In the genomic region with DNA sequence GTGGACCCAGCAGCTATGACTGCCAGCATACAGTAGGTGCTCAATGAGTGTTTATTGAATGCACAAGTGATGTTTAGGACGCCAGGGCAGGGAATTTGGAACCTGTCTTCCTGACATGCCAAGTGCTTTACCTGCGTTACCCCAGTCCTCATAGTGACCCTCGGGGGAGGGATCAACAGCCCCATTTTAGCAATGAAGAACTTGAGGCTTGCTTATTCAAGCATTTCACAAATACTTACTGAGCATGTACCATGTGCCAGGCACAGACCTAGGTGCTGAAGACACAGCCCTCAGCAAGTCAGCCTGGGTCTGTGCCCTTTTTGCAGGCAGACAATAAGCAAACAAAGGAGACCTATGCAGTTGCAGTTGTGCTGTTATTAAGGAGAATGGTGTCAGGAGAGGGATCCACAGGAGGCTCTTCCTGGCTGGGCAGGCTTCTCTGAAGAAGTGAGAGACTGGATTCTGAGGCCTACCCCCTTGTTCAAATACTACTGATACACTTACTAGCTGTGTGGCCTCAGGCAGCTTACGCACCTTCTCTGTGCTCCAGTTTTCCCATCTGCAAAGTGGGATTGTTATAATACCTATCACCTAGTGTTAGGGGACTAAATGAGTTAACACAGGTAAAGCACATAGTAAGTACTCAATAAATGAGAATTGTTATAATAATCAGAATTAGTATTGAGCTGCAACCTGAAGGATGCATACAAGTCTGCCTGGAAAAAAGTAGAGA, we compare ENCODE assay signal across 20 cellular contexts. TPM values are rescaled to one million over a fixed set of nuclear protein-coding genes. Genes with fewer than 3 reads are reported as not detected.
DNase-seq lines count a peak whose midpoint lies in the region; ATAC-seq, FAIRE-seq and TF ChIP-seq lines count a peak whose summit lies in the region.
"Had no signal": no experiment of that assay in that cellular context is flagged by ENCODE, and none has a peak within 500 bp of the region (broad histone marks: within the 10 kb centered on the region; RNA-seq: fewer than 3 reads in every experiment).

No MANE protein-coding gene starts in this region.

- no peak overlapping the region for H2AFZ ChIP-seq in H9 (ENCODE audit: low read length)
- peak overlapping the region; percentile 0; the same call in 1 of the 2 replicates for H2AFZ ChIP-seq in H1 (ENCODE audit: low read length)

- no peak overlapping the region for H3T11ph ChIP-seq in H9 (ENCODE audit: low read length)

- no peaks in the 10 kb centered on the region for H3K36me3 ChIP-seq in H1 (ENCODE audit: control insufficient read depth in 2 of 4, insufficient read depth in 4 of 4, low read length in 3 of 4)

- no peak overlapping the region for H3K18ac ChIP-seq in H9 (ENCODE audit: insufficient read length, low read depth, low read length)
- H3K18ac ChIP-seq in H1 (ENCODE audit: extremely low read depth, low read length) = no peak overlapping the region

- H3K36me3 Mint-ChIP-seq in H9 (ENCODE audit: insufficient read depth in 1 of 3, low read depth in 3 of 3) = no peaks in the 10 kb centered on the region; a peak in 1 of 7 replicates
- H3K36me3 Mint-ChIP-seq in activated T-helper 1 cell treated with anti-CD3 and anti-CD28 coated beads, Interleukin-12 subunit alpha, Interleukin-12 subunit beta, Interleukin-2, Interleukin-4 antibody, amounts not matched to agents 30 ng/mL and 10 ng/mL and 1 ng/mL, durations not matched to agents 14 hours and 24 hours and 36 hours (ENCODE audit: low read depth) = no peaks in the 10 kb centered on the region

- H3K4me3 Mint-ChIP-seq in H9 = no peak overlapping the region; a peak in 1 of 5 replicates
- no peak overlapping the region for H3K4me3 Mint-ChIP-seq in activated T-helper 1 cell treated with anti-CD3 and anti-CD28 coated beads, Interleukin-12 subunit alpha, Interleukin-12 subunit beta, Interleukin-2, Interleukin-4 antibody, amounts not matched to agents 30 ng/mL and 10 ng/mL and 1 ng/mL, durations not matched to agents 14 hours and 24 hours and 36 hours
- H3K4me3 Mint-ChIP-seq: CD4-positive, alpha-beta T cell; HFFc6 had no signal

- CTCF ChIA-PET in H1 (lab: Charles Lee; ENCODE audit: partially characterized antibody) = interaction anchor here (0.7 to 3.2 kb wide), 7 partner anchors 24 to 87 kb away, joined by 3 to 18 read pairs (median 4); no protein-coding TSS in a partner anchor

- H3K27me3 ChIP-seq in H9 (ENCODE audit: insufficient read depth, low read length) (no peaks in the 10 kb centered on the region), H1 (replicated peaks in 1 of 4; ENCODE audit: control insufficient read depth in 3 of 4, extremely low read depth in 1 of 4, insufficient read depth in 3 of 4, low read length in 3 of 4) (peaks cover 0 to 2% (median 0%) of the 10 kb centered on the region in 4 experiments; a peak in 1 of 7 replicates)

- H4K5ac ChIP-seq in H9 (ENCODE audit: insufficient read length, low read depth, low read length) (no peak overlapping the region), H1 (ENCODE audit: insufficient read length, low read depth, low read length) (no peak overlapping the region)

- no peak overlapping the region for H3K9ac ChIP-seq in H9 (ENCODE audit: extremely low read depth, insufficient read length, low read length)
- H3K9ac ChIP-seq in H1 (replicated peaks in 1 of 4; ENCODE audit: extremely low read depth in 1 of 4, low read depth in 3 of 4, low read length in 3 of 4) = no peak overlapping the region

- no peak overlapping the region for H2AK5ac ChIP-seq in H9 (ENCODE audit: insufficient read length, low read length)
- H2AK5ac ChIP-seq in H1 (ENCODE audit: low read depth, low read length) = no peak overlapping the region

- H4K8ac ChIP-seq in H9 (replicated peaks; ENCODE audit: insufficient read length, low read depth, low read length) (no peak overlapping the region), H1 (ENCODE audit: extremely low read depth, insufficient read depth, low read length) (no peak overlapping the region)

- TF ChIP-seq RAD21 in H1 (IDR thresholded peaks at IDR 0.05 in 1 of 2, conservative IDR thresholded peaks at IDR 0.05 in 1 of 2; ENCODE audit: low read depth in 2 of 2, low read length in 2 of 2) = no peak

- 0 out of 2 replicates have a peak, but pooled peaks cover 3% of the 10 kb centered on the region for H3K27me3 Mint-ChIP-seq in H9 (ENCODE audit: low read depth)
- H3K27me3 Mint-ChIP-seq in activated T-helper 1 cell treated with anti-CD3 and anti-CD28 coated beads, Interleukin-12 subunit alpha, Interleukin-12 subunit beta, Interleukin-2, Interleukin-4 antibody, amounts not matched to agents 30 ng/mL and 10 ng/mL and 1 ng/mL, durations not matched to agents 14 hours and 24 hours and 36 hours (ENCODE audit: insufficient read depth) = no peaks in the 10 kb centered on the region
- H3K27me3 Mint-ChIP-seq: CD4-positive, alpha-beta T cell had no signal

- POLR2A ChIA-PET in H1 (lab: Charles Lee; ENCODE audit: partially characterized antibody) = interaction anchor here (0.8 to 2.0 kb wide), 2 partner anchors 10 to 11 kb away, joined by 4 to 9 read pairs; no protein-coding TSS in a partner anchor

- H3K79me1 ChIP-seq in H9 (ENCODE audit: insufficient read depth, low read depth, low read length, poor library complexity, severe bottlenecking) (no peaks in the 10 kb centered on the region), H1 (ENCODE audit: low read depth, low read length) (no peaks in the 10 kb centered on the region)

- H2BK120ac ChIP-seq in H9 (ENCODE audit: low read depth, low read length, poor library complexity, severe bottlenecking) (no peak overlapping the region), H1 (replicated peaks; ENCODE audit: low read depth, low read length) (no peak overlapping the region)

- ATAC-seq in GM18868 (IDR thresholded peaks at IDR 0.05; ENCODE audit: unreplicated experiment) (no peak), GM19467 (IDR thresholded peaks at IDR 0.05; ENCODE audit: unreplicated experiment) (no peak), GM18517 (IDR thresholded peaks at IDR 0.05; ENCODE audit: unreplicated experiment) (no peak)
- ATAC-seq: HCT116 had no signal

- intact Hi-C loops in activated T-helper 1 cell treated with anti-CD3 and anti-CD28 coated beads, Interleukin-12 subunit alpha, Interleukin-12 subunit beta, Interleukin-2, Interleukin-4 antibody, amounts not matched to agents 30 ng/mL and 10 ng/mL and 1 ng/mL, durations not matched to agents 14 hours and 24 hours and 36 hours (cut with micrococcal nuclease) = no loop called here

- no peaks in the 10 kb centered on the region; a peak in 1 of 5 replicates for H3K9me3 Mint-ChIP-seq in H9
- H3K9me3 Mint-ChIP-seq in activated T-helper 1 cell treated with anti-CD3 and anti-CD28 coated beads, Interleukin-12 subunit alpha, Interleukin-12 subunit beta, Interleukin-2, Interleukin-4 antibody, amounts not matched to agents 30 ng/mL and 10 ng/mL and 1 ng/mL, durations not matched to agents 14 hours and 24 hours and 36 hours = no peaks in the 10 kb centered on the region
- H3K9me3 Mint-ChIP-seq: CD4-positive, alpha-beta T cell; HFFc6 had no signal

- peak overlapping the region; percentile 74 to 97 (median 94); a peak in 4 of 7 replicates for H3K27ac Mint-ChIP-seq in H9
- H3K27ac Mint-ChIP-seq in activated T-helper 1 cell treated with anti-CD3 and anti-CD28 coated beads, Interleukin-12 subunit alpha, Interleukin-12 subunit beta, Interleukin-2, Interleukin-4 antibody, amounts not matched to agents 30 ng/mL and 10 ng/mL and 1 ng/mL, durations not matched to agents 14 hours and 24 hours and 36 hours = no peak overlapping the region
- H3K27ac Mint-ChIP-seq: CD4-positive, alpha-beta T cell; HFFc6 had no signal

- no peak for TF ChIP-seq POLR2A in H1 (IDR thresholded peaks at IDR 0.05; ENCODE audit: control extremely low read depth in 1 of 2, low read depth in 2 of 2, low read length in 2 of 2)

- FAIRE-seq in H1 (lab: Jason Lieb, UNC) = no peak
- FAIRE-seq: A204.1, D721Med, G401.6, GM12891, H54 had no signal

- H3K79me2 ChIP-seq in H9 (ENCODE audit: insufficient read depth, low read length) = no peaks in the 10 kb centered on the region
- H3K79me2 ChIP-seq in H1 (ENCODE audit: control insufficient read depth in 1 of 2, insufficient read depth in 2 of 2, low read length in 2 of 2) = no peaks in the 10 kb centered on the region

- DNase-seq in H9 (no peak), NCI-H69 (lab: John Stamatoyannopoulos, UW) (peak; percentile 64), H1 (ENCODE audit: low read depth in 1 of 2, low spot score in 2 of 2) (no peak), mesenteric fat pad (ENCODE audit: low spot score) (peak; percentile 62)
- no peak for DNase-seq in activated T-helper 1 cell treated with anti-CD3 and anti-CD28 coated beads, Interleukin-12 subunit alpha, Interleukin-12 subunit beta, Interleukin-2, Interleukin-4 antibody, amounts not matched to agents 30 ng/mL and 10 ng/mL and 1 ng/mL, durations not matched to agents 14 hours and 24 hours and 36 hours (ENCODE audit: low spot score)
- DNase-seq: ACHN; AML-193; CD4-positive, alpha-beta T cell; HFFc6 had no signal

- H3K23me2 ChIP-seq in H9 (ENCODE audit: insufficient read length, low read depth, low read length, poor library complexity, severe bottlenecking) (no peaks in the 10 kb centered on the region), H1 (ENCODE audit: low read depth, low read length) (peaks cover 2% of the 10 kb centered on the region; the same call in 1 of the 2 replicates)

- H3K4me2 ChIP-seq in H9 (ENCODE audit: insufficient read depth, insufficient read length, low read length) (no peak overlapping the region), H1 (ENCODE audit: insufficient read depth in 1 of 2, low read depth in 2 of 2, low read length in 2 of 2) (no peak overlapping the region; a peak in 1 of 4 replicates)

- H2BK15ac ChIP-seq in H9 (ENCODE audit: low read depth, low read length) (no peak overlapping the region), H1 (ENCODE audit: low read length) (peak overlapping the region; percentile 14; the same call in 1 of the 2 replicates)

- no peak overlapping the region for H2BK5ac ChIP-seq in H9 (ENCODE audit: insufficient read length, low read length)
- no peak overlapping the region for H2BK5ac ChIP-seq in H1 (ENCODE audit: low read depth, low read length)

- H3K56ac ChIP-seq in H9 (ENCODE audit: insufficient read length, low read depth, low read length) (no peak overlapping the region), H1 (replicated peaks; ENCODE audit: insufficient read length, low read depth, low read length) (no peak overlapping the region)

- H4K91ac ChIP-seq in H9 (ENCODE audit: insufficient read length, low read depth, low read length) (no peak overlapping the region), H1 (replicated peaks; ENCODE audit: insufficient read length, low read length) (peak overlapping the region; percentile 20)

- H3K4me3 ChIP-seq in H1 (ENCODE audit: extremely low read depth in 1 of 4, insufficient read depth in 2 of 4, low read depth in 3 of 4, low read length in 4 of 4) = no peak overlapping the region

- no peaks in the 10 kb centered on the region for H3K9me3 ChIP-seq in H9 (ENCODE audit: control insufficient read depth, low read depth, low read length)
- no peaks in the 10 kb centered on the region for H3K9me3 ChIP-seq in H1 (ENCODE audit: insufficient read depth in 2 of 2, low read depth in 1 of 2, low read length in 1 of 2)
- H3K9me3 ChIP-seq: Caco-2 had no signal

- H3K14ac ChIP-seq in H9 (ENCODE audit: insufficient read depth, low read length) = no peak overlapping the region
- H3K14ac ChIP-seq in H1 (ENCODE audit: insufficient read length) = no peak overlapping the region

- H3K23ac ChIP-seq in H9 (ENCODE audit: insufficient read length, low read depth, low read length) (no peak overlapping the region), H1 (ENCODE audit: insufficient read length) (no peak overlapping the region)

- no peak overlapping the region for H3K27ac ChIP-seq in H9 (ENCODE audit: insufficient read length, low read depth, low read length)
- H3K27ac ChIP-seq in H1 (ENCODE audit: low read depth, low read length) = no peak overlapping the region
- H3K27ac ChIP-seq: C4-2B had no signal

- no peaks in the 10 kb centered on the region for H4K20me1 ChIP-seq in H9 (ENCODE audit: control insufficient read depth, insufficient read depth, insufficient read length)
- H4K20me1 ChIP-seq in H1 (replicated peaks in 1 of 2; ENCODE audit: control insufficient read depth in 1 of 2, insufficient read depth in 2 of 2, low read length in 2 of 2) = no peaks in the 10 kb centered on the region

- H2BK20ac ChIP-seq in H9 (ENCODE audit: low read depth, low read length, poor library complexity, severe bottlenecking) (no peak overlapping the region), H1 (ENCODE audit: low read length) (no peak overlapping the region)

- H3K4me1 ChIP-seq in H9 (ENCODE audit: insufficient read depth, low read length) = no peaks in the 10 kb centered on the region; the same call in 1 of the 2 replicates
- peaks cover 15 to 37% (median 29%) of the 10 kb centered on the region in 4 experiments for H3K4me1 ChIP-seq in H1 (replicated peaks in 1 of 4; ENCODE audit: control insufficient read depth in 3 of 4, insufficient read depth in 4 of 4, low read length in 3 of 4)
- H3K4me1 ChIP-seq: Caco-2 had no signal

- TF ChIP-seq EP300 in H1 (IDR thresholded peaks at IDR 0.05; ENCODE audit: borderline replicate concordance in 1 of 2, low read depth in 2 of 2, low read length in 2 of 2) = no peak

- WGBS in H9 (ENCODE audit: extremely low coverage, insufficient read length, low lambda C conversion rate) = no CpG with 5 or more reads among the region's 4 CpGs
- WGBS in H1 (ENCODE audit: extremely low coverage in 1 of 2, insufficient coverage in 1 of 2, insufficient read length in 1 of 2, insufficient replicate concordance in 2 of 2, low coverage in 1 of 2, low lambda C conversion rate in 2 of 2, missing lambda C conversion rate in 1 of 2), 2 experiments = 80% methylated on average over 4 of the region's 4 CpGs; no CpG with 5 or more reads in 1 of the 2 experiments

- TF ChIP-seq CTCF in H9 (conservative IDR thresholded peaks at IDR 0.05) (no peak), H1 (IDR thresholded peaks at IDR 0.05; ENCODE audit: control extremely low read depth in 1 of 3, insufficient read depth in 1 of 3, low read depth in 1 of 3, low read length in 3 of 3) (no peak)

- H3K4ac ChIP-seq in H9 (ENCODE audit: low read depth, low read length) = no peak overlapping the region
- H3K4ac ChIP-seq in H1 (replicated peaks; ENCODE audit: insufficient read length, low read depth, low read length) = no peak overlapping the region

- H3K4me1 Mint-ChIP-seq in H9 = peaks cover 76 to 82% of the 10 kb centered on the region in 2 experiments
- no peaks in the 10 kb centered on the region for H3K4me1 Mint-ChIP-seq in activated T-helper 1 cell treated with anti-CD3 and anti-CD28 coated beads, Interleukin-12 subunit alpha, Interleukin-12 subunit beta, Interleukin-2, Interleukin-4 antibody, amounts not matched to agents 30 ng/mL and 10 ng/mL and 1 ng/mL, durations not matched to agents 14 hours and 24 hours and 36 hours (ENCODE audit: low read depth)

- no peak overlapping the region for H2BK12ac ChIP-seq in H9 (ENCODE audit: insufficient read length, low read depth, low read length)
- H2BK12ac ChIP-seq in H1 (ENCODE audit: low read depth, low read length) = no peak overlapping the region

RNA-seq across cellular contexts. Expression of gene TTLL9, which starts 39.8 kb away (rescaled TPM):
- total RNA-seq in H9 (2021) = 0.13 and 0.20 TPM in 2 replicates
- not detected in 2 replicates for total RNA-seq in H1 (2021; fragmentation: NEBNext Ultra II Directional; extraction: Animal tissue kit (Norgen Biotek cat#: 25700))
- 0.06 and 0.19 TPM in 2 replicates for polyA plus RNA-seq in H1 (2011; rRNA removed)
- 0.10 TPM for polyA plus RNA-seq in H1 (2011; cell fraction: cytosol; rRNA removed)
- polyA plus RNA-seq in H1 (2011; cell fraction: nucleus; rRNA removed) = 0.20 TPM
- 0.15 to 0.24 TPM (median 0.16 TPM) in 3 of 4 replicates, not detected in the other for polyA plus RNA-seq in H1 (2012, experiment 1 of 2)
- polyA plus RNA-seq in H1 (2012, experiment 2 of 2) = not detected
- polyA plus RNA-seq in H1 (2013, experiment 1 of 2) = not detected
- 0.04 TPM for polyA plus RNA-seq in H1 (2013, experiment 2 of 2)
- polyA minus RNA-seq in H1 (2011; rRNA and poly(A)+ RNA removed) = 0.20 TPM in 1 of 2 replicates, not detected in the other
- polyA minus RNA-seq in H1 (2011; cell fraction: cytosol; rRNA and poly(A)+ RNA removed) = not detected
- polyA minus RNA-seq in H1 (2011; cell fraction: nucleus; rRNA and poly(A)+ RNA removed) = not detected
- total RNA-seq in mesenteric fat pad = 0.13 TPM
- not detected in 2 replicates for total RNA-seq in activated T-helper 1 cell treated with anti-CD3 and anti-CD28 coated beads, Interleukin-12 subunit alpha, Interleukin-12 subunit beta, Interleukin-2, Interleukin-4 antibody, amounts not matched to agents 30 ng/mL and 10 ng/mL and 1 ng/mL, durations not matched to agents 14 hours and 24 hours and 36 hours
- total RNA-seq: Caco-2; CD4-positive, alpha-beta T cell; HFFc6 had no signal

RNA-seq across cellular contexts. Expression of gene DUSP15, which starts 39.9 kb away (rescaled TPM):
- 5.6 and 6.7 TPM in 2 replicates for total RNA-seq in H9 (2021)
- total RNA-seq in H1 (2021; fragmentation: NEBNext Ultra II Directional; extraction: Animal tissue kit (Norgen Biotek cat#: 25700)) = 0.91 and 1.0 TPM in 2 replicates
- 3.2 and 6.0 TPM in 2 replicates for polyA plus RNA-seq in H1 (2011; rRNA removed)
- polyA plus RNA-seq in H1 (2011; cell fraction: cytosol; rRNA removed) = 3.9 TPM
- 4.7 TPM for polyA plus RNA-seq in H1 (2011; cell fraction: nucleus; rRNA removed)
- 0.77 to 3.2 TPM (median 2.8 TPM) in 4 replicates for polyA plus RNA-seq in H1 (2012, experiment 1 of 2)
- polyA plus RNA-seq in H1 (2012, experiment 2 of 2) = 1.6 TPM
- polyA plus RNA-seq in H1 (2013, experiment 1 of 2) = 0.87 TPM
- 0.79 TPM for polyA plus RNA-seq in H1 (2013, experiment 2 of 2)
- 0.39 and 1.1 TPM in 2 replicates for polyA minus RNA-seq in H1 (2011; rRNA and poly(A)+ RNA removed)
- polyA minus RNA-seq in H1 (2011; cell fraction: cytosol; rRNA and poly(A)+ RNA removed) = 2.6 TPM
- 5.4 TPM for polyA minus RNA-seq in H1 (2011; cell fraction: nucleus; rRNA and poly(A)+ RNA removed)
- total RNA-seq in mesenteric fat pad = 0.77 TPM
- not detected in 2 replicates for total RNA-seq in activated T-helper 1 cell treated with anti-CD3 and anti-CD28 coated beads, Interleukin-12 subunit alpha, Interleukin-12 subunit beta, Interleukin-2, Interleukin-4 antibody, amounts not matched to agents 30 ng/mL and 10 ng/mL and 1 ng/mL, durations not matched to agents 14 hours and 24 hours and 36 hours
- total RNA-seq: CD4-positive, alpha-beta T cell; HFFc6 had no signal

RNA-seq across cellular contexts. Expression of gene PDRG1, which starts 41.6 kb away (rescaled TPM):
- total RNA-seq in H9 (2021) (31.1 and 32.2 TPM in 2 replicates), mesenteric fat pad (5.9 TPM)
- total RNA-seq in H1 (2021; fragmentation: NEBNext Ultra II Directional; extraction: Animal tissue kit (Norgen Biotek cat#: 25700)) = 14.2 and 14.5 TPM in 2 replicates
- polyA plus RNA-seq in H1 (2011; rRNA removed) = 20.1 and 20.8 TPM in 2 replicates
- 26.4 TPM for polyA plus RNA-seq in H1 (2011; cell fraction: cytosol; rRNA removed)
- polyA plus RNA-seq in H1 (2011; cell fraction: nucleus; rRNA removed) = 15.8 TPM
- polyA plus RNA-seq in H1 (2012, experiment 1 of 2) = 25.2 to 36.8 TPM (median 30.7 TPM) in 4 replicates
- 22.0 TPM for polyA plus RNA-seq in H1 (2012, experiment 2 of 2)
- polyA plus RNA-seq in H1 (2013, experiment 1 of 2) = 10.7 TPM
- 11.2 TPM for polyA plus RNA-seq in H1 (2013, experiment 2 of 2)
- 6.0 and 7.3 TPM in 2 replicates for polyA minus RNA-seq in H1 (2011; rRNA and poly(A)+ RNA removed)
- polyA minus RNA-seq in H1 (2011; cell fraction: cytosol; rRNA and poly(A)+ RNA removed) = 8.3 TPM
- 5.7 TPM for polyA minus RNA-seq in H1 (2011; cell fraction: nucleus; rRNA and poly(A)+ RNA removed)
- 20.0 and 20.5 TPM in 2 replicates for total RNA-seq in activated T-helper 1 cell treated with anti-CD3 and anti-CD28 coated beads, Interleukin-12 subunit alpha, Interleukin-12 subunit beta, Interleukin-2, Interleukin-4 antibody, amounts not matched to agents 30 ng/mL and 10 ng/mL and 1 ng/mL, durations not matched to agents 14 hours and 24 hours and 36 hours

RNA-seq across cellular contexts. Expression of gene XKR7, which starts 57.7 kb away (rescaled TPM):
- total RNA-seq in H9 (2021) (1.3 and 1.5 TPM in 2 replicates), mesenteric fat pad (not detected)
- total RNA-seq in H1 (2021; fragmentation: NEBNext Ultra II Directional; extraction: Animal tissue kit (Norgen Biotek cat#: 25700)) = 1.8 and 2.4 TPM in 2 replicates
- 2.4 TPM in 2 replicates for polyA plus RNA-seq in H1 (2011; rRNA removed)
- polyA plus RNA-seq in H1 (2011; cell fraction: cytosol; rRNA removed) = 1.5 TPM
- polyA plus RNA-seq in H1 (2011; cell fraction: nucleus; rRNA removed) = 2.9 TPM
- 2.4 to 3.7 TPM (median 3.0 TPM) in 4 replicates for polyA plus RNA-seq in H1 (2012, experiment 1 of 2)
- 2.2 TPM for polyA plus RNA-seq in H1 (2012, experiment 2 of 2)
- polyA plus RNA-seq in H1 (2013, experiment 1 of 2) = 2.1 TPM
- polyA plus RNA-seq in H1 (2013, experiment 2 of 2) = 2.3 TPM
- polyA minus RNA-seq in H1 (2011; rRNA and poly(A)+ RNA removed) = 3.7 and 3.9 TPM in 2 replicates
- 2.3 TPM for polyA minus RNA-seq in H1 (2011; cell fraction: cytosol; rRNA and poly(A)+ RNA removed)
- polyA minus RNA-seq in H1 (2011; cell fraction: nucleus; rRNA and poly(A)+ RNA removed) = 2.4 TPM
- not detected in 2 replicates for total RNA-seq in activated T-helper 1 cell treated with anti-CD3 and anti-CD28 coated beads, Interleukin-12 subunit alpha, Interleukin-12 subunit beta, Interleukin-2, Interleukin-4 antibody, amounts not matched to agents 30 ng/mL and 10 ng/mL and 1 ng/mL, durations not matched to agents 14 hours and 24 hours and 36 hours
- total RNA-seq: Caco-2; CD4-positive, alpha-beta T cell; HFFc6 had no signal

Comparison
In these comparisons a context has a peak if more than half of its experiments do, and no peak if none do; other contexts are left out.
1. DNase-seq: peak in NCI-H69 (single experiment) and mesenteric fat pad (single experiment); none in H9 (single experiment), H1 (0 of 2) and activated T-helper 1 cell treated with anti-CD3 and anti-CD28 coated beads, Interleukin-12 subunit alpha, Interleukin-12 subunit beta, Interleukin-2, Interleukin-4 antibody, amounts not matched to agents 30 ng/mL and 10 ng/mL and 1 ng/mL, durations not matched to agents 14 hours and 24 hours and 36 hours (single experiment).